Comparison of ENCODE assay signal across 8 cellular contexts in the genomic region with DNA sequence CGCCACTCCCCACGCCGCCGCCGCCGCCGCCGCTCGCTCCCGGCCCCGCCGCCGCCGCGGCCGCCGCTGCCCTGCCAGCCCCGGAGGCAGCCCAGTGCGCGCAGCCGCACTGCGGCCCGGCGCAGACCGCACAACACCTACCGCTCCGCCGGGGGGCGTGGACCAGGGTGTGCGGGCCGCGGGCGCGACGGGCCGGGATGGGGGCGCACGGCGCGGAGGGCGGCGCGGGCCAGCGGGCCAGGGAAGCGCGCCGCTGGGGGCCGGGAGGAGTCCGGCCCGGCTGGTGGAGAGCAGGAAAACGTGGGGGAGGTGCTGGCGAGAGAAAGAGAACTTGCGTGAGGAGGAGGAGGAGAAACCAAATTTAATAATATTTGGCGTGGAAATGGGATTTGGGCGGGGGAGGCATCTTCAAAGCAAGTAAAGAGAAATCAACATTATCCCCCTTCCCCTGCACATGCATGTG. TPM values are rescaled to one million over a fixed set of nuclear protein-coding genes. Genes with fewer than 3 reads are reported as not detected.
DNase-seq lines count a peak whose midpoint lies in the region; ATAC-seq and TF ChIP-seq lines count a peak whose summit lies in the region.

TSS of gene RFX7 (minus strand) at position 106 of the 463 bp plus-strand sequence. CDS start 594 bp downstream, outside the sequence.

- H3K36me3 Mint-ChIP-seq in activated naive CD4-positive, alpha-beta T cell treated with anti-CD3 and anti-CD28 coated beads, Interleukin-2, amount 50 U/mL, for 72 hours: peaks cover 0 to 12% of the 10 kb centered on the region in 2 donors
- H3K36me3 Mint-ChIP-seq in osteocyte (ENCODE audit: unreplicated experiment): no peaks in the 10 kb centered on the region

- H3F3A ChIP-seq in SK-N-SH (replicated peaks; ENCODE audit: insufficient read depth): peaks cover 11% of the 10 kb centered on the region

- peak within 1 kb of the TSS; percentile 98 for H2AFZ ChIP-seq in SK-N-SH (ENCODE audit: low read depth)

- H3K79me2 ChIP-seq in SK-N-SH (ENCODE audit: insufficient read depth): peaks cover 47% of the 10 kb centered on the region

- peak; percentile 50 for ATAC-seq in GM21423 (IDR thresholded peaks at IDR 0.05; ENCODE audit: unreplicated experiment)
- ATAC-seq in activated naive CD4-positive, alpha-beta T cell treated with anti-CD3 and anti-CD28 coated beads, Interleukin-2, amount 50 U/mL, for 72 hours: peak; percentile 81 to 85

- H3K9ac ChIP-seq in SK-N-SH: peak within 1 kb of the TSS; percentile 82

- no peaks in the 10 kb centered on the region; the same call in 1 of the 2 replicates for H3K9me2 ChIP-seq in SK-N-SH

- TF ChIP-seq POLR2A in thyroid gland (IDR thresholded peaks at IDR 0.05): peak in 1 of 2 donors; percentile 61

- H3K27me3 Mint-ChIP-seq in osteocyte (ENCODE audit: unreplicated experiment): no peaks in the 10 kb centered on the region

- DNase-seq in D341Med (ENCODE audit: low spot score): peak; percentile 94
- DNase-seq in Jurkat, Clone E6-1 (ENCODE audit: low read depth, low spot score): peak; percentile 70
- DNase-seq in SK-N-SH: peak; percentile 93
- peak; percentile 78 to 82 for DNase-seq in activated naive CD4-positive, alpha-beta T cell treated with anti-CD3 and anti-CD28 coated beads, Interleukin-2, amount 50 U/mL, for 72 hours (ENCODE audit: low spot score in 2 of 2)
- DNase-seq in head of caudate nucleus: peak; percentile 30 to 90 (median 79)
- peak; percentile 94 for DNase-seq in osteocyte (ENCODE audit: extremely low spot score, unreplicated experiment)
- peak; percentile 79 for DNase-seq in thyroid gland

- H3K4me2 ChIP-seq in SK-N-SH: peak within 1 kb of the TSS; percentile 83

- CTCF ChIA-PET in SK-N-SH (lab: Yijun Ruan, JAX): interaction anchor here (0.9 to 2.8 kb wide), 2 partner anchors 86 to 185 kb away, joined by 3 to 56 read pairs; no protein-coding TSS in a partner anchor

- H3K4me3 Mint-ChIP-seq in osteocyte (ENCODE audit: unreplicated experiment): peak within 1 kb of the TSS; percentile 87

- H4K20me1 ChIP-seq in SK-N-SH (ENCODE audit: insufficient read depth): no peaks in the 10 kb centered on the region; the same call in 1 of the 2 replicates

- peaks cover 40% of the 10 kb centered on the region for H3K4me1 Mint-ChIP-seq in osteocyte (ENCODE audit: unreplicated experiment)

- H3K27me3 ChIP-seq in SK-N-SH (ENCODE audit: insufficient read depth) (no peaks in the 10 kb centered on the region), thyroid gland (no peaks in the 10 kb centered on the region)

- POLR2A ChIA-PET in SK-N-SH (lab: Yijun Ruan, JAX): no interaction called here

- H3K4me1 ChIP-seq in SK-N-SH (ENCODE audit: control insufficient read depth in 1 of 2, insufficient read depth in 2 of 2, low read depth in 1 of 2, low read length in 1 of 2) (peaks cover 20 to 22% of the 10 kb centered on the region in 2 experiments; a peak in 3 of 4 replicates), thyroid gland (peaks cover 22 to 29% of the 10 kb centered on the region in 2 donors)

- H3K9me3 ChIP-seq in SK-N-SH: no peaks in the 10 kb centered on the region
- no peaks in the 10 kb centered on the region for H3K9me3 ChIP-seq in thyroid gland

- under 1% methylated on average over 48 of the region's 55 CpGs for WGBS in SK-N-SH (ENCODE audit: low lambda C conversion rate)
- 1% methylated on average over 26 to 47 of the region's 55 CpGs for WGBS in thyroid gland, 2 donors

- TF ChIP-seq RAD21 in SK-N-SH (IDR thresholded peaks at IDR 0.05; ENCODE audit: low read length): no peak

- intact Hi-C loops in head of caudate nucleus (cut with DNase I): loop anchor here (10.0 kb wide), 1 partner anchor 249 kb away; the partner anchor contains the start of gene NEDD4
- intact Hi-C loops in thyroid gland (cut with DNase I): no loop called here

- TF ChIP-seq CTCF in SK-N-SH (IDR thresholded peaks at IDR 0.05) (no peak), osteocyte (IDR thresholded peaks at IDR 0.05) (no peak), thyroid gland (IDR thresholded peaks at IDR 0.05) (peak in 1 of 6 experiments; percentile 4)

- peak within 1 kb of the TSS; percentile 89 to 97 for H3K27ac Mint-ChIP-seq in activated naive CD4-positive, alpha-beta T cell treated with anti-CD3 and anti-CD28 coated beads, Interleukin-2, amount 50 U/mL, for 72 hours
- peak within 1 kb of the TSS; percentile 93 for H3K27ac Mint-ChIP-seq in osteocyte (ENCODE audit: unreplicated experiment)

- peak within 1 kb of the TSS; percentile 87 for H3K4me3 ChIP-seq in Jurkat, Clone E6-1 (ENCODE audit: low read length)
- H3K4me3 ChIP-seq in SK-N-SH (ENCODE audit: low read depth in 2 of 2, low read length in 1 of 2): peak within 1 kb of the TSS; percentile 71 to 72
- H3K4me3 ChIP-seq in thyroid gland (replicated peaks in 1 of 3): peak within 1 kb of the TSS; percentile 65 to 82 (median 80)

- no peaks in the 10 kb centered on the region for H3K9me3 Mint-ChIP-seq in activated naive CD4-positive, alpha-beta T cell treated with anti-CD3 and anti-CD28 coated beads, Interleukin-2, amount 50 U/mL, for 72 hours
- H3K9me3 Mint-ChIP-seq in osteocyte (ENCODE audit: unreplicated experiment): no peaks in the 10 kb centered on the region

- H3K27ac ChIP-seq in SK-N-SH (ENCODE audit: low read depth in 2 of 2, low read length in 1 of 2): peak within 1 kb of the TSS; percentile 69 to 99
- peak within 1 kb of the TSS; percentile 86 to 94 (median 88) for H3K27ac ChIP-seq in thyroid gland

- no peak for TF ChIP-seq EP300 in SK-N-SH (IDR thresholded peaks at IDR 0.05; ENCODE audit: borderline replicate concordance in 1 of 2, low read depth in 1 of 2, low read length in 1 of 2)

- no peaks in the 10 kb centered on the region for H3K36me3 ChIP-seq in SK-N-SH (replicated peaks in 1 of 2; ENCODE audit: control insufficient read depth in 1 of 2, insufficient read depth in 2 of 2, low read length in 1 of 2)
- H3K36me3 ChIP-seq in thyroid gland: no peaks in the 10 kb centered on the region

TF ChIP-seq in SK-N-SH, 30 proteins besides CTCF, POLR2A, EP300 and RAD21:
- TF ChIP-seq FOSL2 (IDR thresholded peaks at IDR 0.05; ENCODE audit: borderline replicate concordance, low read depth): no peak
- peak; percentile 63 for TF ChIP-seq NRF1 (IDR thresholded peaks at IDR 0.05; ENCODE audit: low read depth, low read length)
- peak; percentile 10; the same call in 1 of the 2 replicates for TF ChIP-seq MAX (IDR thresholded peaks at IDR 0.05; ENCODE audit: low read depth)

RNA-seq across cellular contexts. Expression of gene RFX7, which starts in this region (rescaled TPM):
- polyA plus RNA-seq in Jurkat, Clone E6-1 (2012; ENCODE audit: insufficient read depth, insufficient read length): 21.6 TPM
- polyA plus RNA-seq in SK-N-SH (2012; rRNA removed): 2.7 and 3.5 TPM in 2 replicates
- polyA plus RNA-seq in SK-N-SH (2012; cell fraction: cytosol; rRNA removed): 2.4 and 2.8 TPM in 2 replicates
- 6.6 and 13.1 TPM in 2 replicates for polyA plus RNA-seq in SK-N-SH (2012; cell fraction: nucleus; rRNA removed)
- total RNA-seq in activated naive CD4-positive, alpha-beta T cell treated with anti-CD3 and anti-CD28 coated beads, Interleukin-2, amount 50 U/mL, for 72 hours: 10 to 100 TPM; 20.3 to 27.0 TPM
- total RNA-seq in osteocyte (20.2 and 21.3 TPM in 2 replicates), thyroid gland (10 to 100 TPM in 3 of 4 donors, 1 to 10 TPM in 1; 9.7 to 12.6 (median 11.4) TPM)

Comparison
In these comparisons a context has a peak if more than half of its experiments do, and no peak if none do; other contexts are left out.
1. Peak in every context shown above with its lines: DNase-seq, ATAC-seq, H3K4me3 ChIP-seq and H3K27ac ChIP-seq.